Comparison of ENCODE assay signal across 8 cellular contexts in the genomic region with DNA sequence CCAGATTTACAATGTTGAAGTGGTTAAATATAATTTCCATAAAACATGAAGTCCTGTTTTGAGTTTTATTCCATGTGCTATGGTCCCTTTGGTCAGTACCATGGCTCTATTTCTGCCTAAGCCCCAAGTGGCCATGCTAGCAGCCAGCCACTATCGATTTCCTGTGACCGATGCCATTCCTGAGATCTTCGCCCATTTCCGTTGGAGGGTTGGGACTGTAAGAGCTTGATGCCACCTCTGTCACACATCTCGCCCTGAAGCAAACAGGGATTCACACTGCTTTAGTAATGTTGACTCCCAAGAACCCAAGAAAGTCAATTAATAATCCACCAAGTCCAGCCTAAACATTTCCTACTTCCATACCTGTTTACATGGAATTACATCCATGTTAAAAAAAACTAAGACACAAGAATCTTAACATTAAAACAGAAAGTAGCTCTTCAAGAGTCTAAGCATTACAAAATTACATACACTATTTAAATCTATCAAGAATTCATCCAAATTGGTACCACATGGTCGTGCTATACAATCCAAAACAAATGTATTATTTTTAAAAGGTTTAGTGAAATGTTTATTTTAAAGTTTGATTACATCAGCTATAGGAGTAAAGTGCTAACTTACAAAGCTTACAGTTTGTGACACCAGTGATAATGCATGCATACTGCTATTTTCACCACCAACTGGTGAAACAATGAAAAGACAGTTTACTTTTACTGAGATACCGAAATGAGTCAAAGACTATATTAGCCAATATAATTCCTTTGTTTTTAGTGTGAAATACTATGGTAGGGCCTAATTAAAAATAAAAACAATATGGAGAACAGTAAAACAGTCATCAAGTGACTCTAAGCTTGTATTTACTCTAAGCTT. TPM values are rescaled to one million over a fixed set of nuclear protein-coding genes. Genes with fewer than 3 reads are reported as not detected.
DNase-seq lines count a peak whose midpoint lies in the region; ATAC-seq and TF ChIP-seq lines count a peak whose summit lies in the region.

No MANE protein-coding gene starts in this region.

- TF ChIP-seq CTCF in osteoblast (IDR thresholded peaks at IDR 0.05; ENCODE audit: extremely low read depth, low read depth, low read length) = peak; percentile 37
- TF ChIP-seq CTCF in thyroid gland (IDR thresholded peaks at IDR 0.05) = peak in 2 of 6 experiments; percentile 9 to 21

- H3K9me3 Mint-ChIP-seq in activated CD4-positive, alpha-beta T cell treated with anti-CD3 and anti-CD28 coated beads, Interleukin-2, amount 10 ng/mL, durations not matched to agents 24 days and 14 days = no peaks in the 10 kb centered on the region
- H3K9me3 Mint-ChIP-seq in effector memory CD8-positive, alpha-beta T cell = no peaks in the 10 kb centered on the region

- 54 to 65% methylated on average over 7 of the region's 7 CpGs for WGBS in thyroid gland, 2 donors

- H3K4me1 ChIP-seq in osteoblast (ENCODE audit: insufficient read depth, low read length) = peaks cover 57% of the 10 kb centered on the region
- H3K4me1 ChIP-seq in thyroid gland = peaks cover 24 to 39% of the 10 kb centered on the region in 2 donors

- peak overlapping the region; percentile 98 for H3K27ac ChIP-seq in osteoblast (ENCODE audit: low read depth, low read length)
- H3K27ac ChIP-seq in thyroid gland = peak overlapping the region in 1 of 3 donors; percentile 80

- H2AFZ ChIP-seq in osteoblast (ENCODE audit: low read length) = no peak overlapping the region

- H3K4me3 Mint-ChIP-seq in activated CD4-positive, alpha-beta T cell treated with anti-CD3 and anti-CD28 coated beads, Interleukin-2, amount 10 ng/mL, durations not matched to agents 24 days and 14 days = peak overlapping the region; percentile 91
- H3K4me3 Mint-ChIP-seq in effector memory CD8-positive, alpha-beta T cell = peak overlapping the region; percentile 97 to 98

- H3K27me3 Mint-ChIP-seq in activated CD4-positive, alpha-beta T cell treated with anti-CD3 and anti-CD28 coated beads, Interleukin-2, amount 10 ng/mL, durations not matched to agents 24 days and 14 days = peaks cover 4% of the 10 kb centered on the region
- H3K27me3 Mint-ChIP-seq in effector memory CD8-positive, alpha-beta T cell = no peaks in the 10 kb centered on the region

- H3K36me3 ChIP-seq in osteoblast (ENCODE audit: insufficient read depth, low read length) (peaks cover 59% of the 10 kb centered on the region), thyroid gland (peaks cover 42 to 55% of the 10 kb centered on the region in 2 donors)

- H3K4me3 ChIP-seq in osteoblast (ENCODE audit: insufficient read depth, low read length) (peak overlapping the region; percentile 95), thyroid gland (replicated peaks in 1 of 3) (no peak overlapping the region)

- H3K79me2 ChIP-seq in osteoblast (ENCODE audit: insufficient read depth, low read length) = peaks cover 84% of the 10 kb centered on the region

- H3K9me3 ChIP-seq in osteoblast (ENCODE audit: low read depth, low read length) (no peaks in the 10 kb centered on the region), thyroid gland (no peaks in the 10 kb centered on the region)

- no peak for DNase-seq in activated CD4-positive, alpha-beta T cell treated with anti-CD3 and anti-CD28 coated beads, Interleukin-2, amount 10 ng/mL, durations not matched to agents 24 days and 14 days
- no peak for DNase-seq in activated CD4-positive, alpha-beta T cell treated with anti-CD3 and anti-CD28 coated beads for 1 hour
- DNase-seq in RPMI7951 (ENCODE audit: low read depth) (peak; percentile 50), osteoblast (ENCODE audit: insufficient read length, low spot score, missing footprints) (peak; percentile 32), thyroid gland (no peak), KG1 (lab: John Stamatoyannopoulos, UW) (no peak)
- DNase-seq in effector memory CD8-positive, alpha-beta T cell = no peak

- H3K4me1 Mint-ChIP-seq in activated CD4-positive, alpha-beta T cell treated with anti-CD3 and anti-CD28 coated beads, Interleukin-2, amount 10 ng/mL, durations not matched to agents 24 days and 14 days = peaks cover 49% of the 10 kb centered on the region
- H3K4me1 Mint-ChIP-seq in effector memory CD8-positive, alpha-beta T cell (ENCODE audit: low read depth in 2 of 2) = peaks cover 37 to 58% of the 10 kb centered on the region in 2 donors

- H3K27me3 ChIP-seq in osteoblast (ENCODE audit: insufficient read depth, low read length) = no peaks in the 10 kb centered on the region
- H3K27me3 ChIP-seq in thyroid gland = no peaks in the 10 kb centered on the region

- peak overlapping the region; percentile 94 for H3K4me2 ChIP-seq in osteoblast (ENCODE audit: insufficient read depth, low read length)

- no peak for TF ChIP-seq POLR2A in thyroid gland (IDR thresholded peaks at IDR 0.05)

- no peak for ATAC-seq in effector memory CD8-positive, alpha-beta T cell (replicated peaks)
- no peak for ATAC-seq in HG03378 (IDR thresholded peaks at IDR 0.05; ENCODE audit: unreplicated experiment)

- peaks cover 48% of the 10 kb centered on the region for H4K20me1 ChIP-seq in osteoblast (ENCODE audit: insufficient read depth, low read length)

- peak overlapping the region; percentile 82 for H3K27ac Mint-ChIP-seq in activated CD4-positive, alpha-beta T cell treated with anti-CD3 and anti-CD28 coated beads, Interleukin-2, amount 10 ng/mL, durations not matched to agents 24 days and 14 days
- peak overlapping the region; percentile 35 to 99 for H3K27ac Mint-ChIP-seq in effector memory CD8-positive, alpha-beta T cell

- intact Hi-C loops in activated CD4-positive, alpha-beta T cell treated with anti-CD3 and anti-CD28 coated beads, Interleukin-2, amount 10 ng/mL, durations not matched to agents 24 days and 14 days (cut with micrococcal nuclease) = loop anchor here (1.0 kb wide), 2 partner anchors 9 to 40 kb away; a partner anchor contains a TSS
- intact Hi-C loops in thyroid gland (cut with DNase I) = loop anchor here (5.0 to 10.0 kb wide), 2 partner anchors 145 to 213 kb away; a partner anchor contains a TSS

- H3K36me3 Mint-ChIP-seq in activated CD4-positive, alpha-beta T cell treated with anti-CD3 and anti-CD28 coated beads, Interleukin-2, amount 10 ng/mL, durations not matched to agents 24 days and 14 days (ENCODE audit: low read depth) = peaks cover 65% of the 10 kb centered on the region
- H3K36me3 Mint-ChIP-seq in effector memory CD8-positive, alpha-beta T cell (ENCODE audit: insufficient read depth) = peaks cover 86% of the 10 kb centered on the region

RNA-seq across cellular contexts. Expression of a gene that starts 2.5 kb away (rescaled TPM):
- total RNA-seq in activated CD4-positive, alpha-beta T cell treated with anti-CD3 and anti-CD28 coated beads, Interleukin-2, amount 10 ng/mL, durations not matched to agents 24 days and 14 days = 352 and 354 TPM in 2 replicates
- 269 and 327 TPM in 2 replicates for total RNA-seq in RPMI7951 (2014; rRNA removed; shearing (Covaris generic))
- 274 and 300 TPM in 2 replicates for total RNA-seq in osteoblast
- total RNA-seq in thyroid gland = 100 to 1,000 TPM; 315 to 475 (median 368) TPM

RNA-seq across cellular contexts. Expression of a gene that starts 32.3 kb away (rescaled TPM):
- 53.8 and 62.9 TPM in 2 replicates for total RNA-seq in activated CD4-positive, alpha-beta T cell treated with anti-CD3 and anti-CD28 coated beads, Interleukin-2, amount 10 ng/mL, durations not matched to agents 24 days and 14 days
- 47.3 and 60.0 TPM in 2 replicates for total RNA-seq in RPMI7951 (2014; rRNA removed; shearing (Covaris generic))
- total RNA-seq in osteoblast (34.8 and 39.1 TPM in 2 replicates), thyroid gland (10 to 100 TPM; 28.0 to 51.7 (median 35.2) TPM)

RNA-seq across cellular contexts. Expression of a gene that starts 40.3 kb away (rescaled TPM):
- total RNA-seq in activated CD4-positive, alpha-beta T cell treated with anti-CD3 and anti-CD28 coated beads, Interleukin-2, amount 10 ng/mL, durations not matched to agents 24 days and 14 days = 82.3 and 94.9 TPM in 2 replicates
- 624 and 862 TPM in 2 replicates for total RNA-seq in RPMI7951 (2014; rRNA removed; shearing (Covaris generic))
- total RNA-seq in osteoblast (108 and 124 TPM in 2 replicates), thyroid gland (100 to 1,000 TPM in 3 of 4 donors, 10 to 100 TPM in 1; 64.7 to 402 (median 229) TPM)

RNA-seq across cellular contexts. Expression of a gene that starts 40.4 kb away (rescaled TPM):
- total RNA-seq in activated CD4-positive, alpha-beta T cell treated with anti-CD3 and anti-CD28 coated beads, Interleukin-2, amount 10 ng/mL, durations not matched to agents 24 days and 14 days = 41.3 and 42.8 TPM in 2 replicates
- total RNA-seq in RPMI7951 (2014; rRNA removed; shearing (Covaris generic)) = 42.8 and 53.4 TPM in 2 replicates
- 21.7 and 29.5 TPM in 2 replicates for total RNA-seq in osteoblast
- total RNA-seq in thyroid gland = 10 to 100 TPM; 21.1 to 45.5 (median 36.3) TPM

Comparison
In these comparisons a context has a peak if more than half of its experiments do, and no peak if none do; other contexts are left out.
1. DNase-seq: peak in RPMI7951 (single experiment) and osteoblast (single experiment); none in activated CD4-positive, alpha-beta T cell treated with anti-CD3 and anti-CD28 coated beads, Interleukin-2, amount 10 ng/mL, durations not matched to agents 24 days and 14 days (single experiment), activated CD4-positive, alpha-beta T cell treated with anti-CD3 and anti-CD28 coated beads for 1 hour (single experiment), effector memory CD8-positive, alpha-beta T cell (0 of 3), thyroid gland (0 of 2) and KG1 (single experiment).